17 cellular contexts compared by ENCODE assay signal in the genomic region with DNA sequence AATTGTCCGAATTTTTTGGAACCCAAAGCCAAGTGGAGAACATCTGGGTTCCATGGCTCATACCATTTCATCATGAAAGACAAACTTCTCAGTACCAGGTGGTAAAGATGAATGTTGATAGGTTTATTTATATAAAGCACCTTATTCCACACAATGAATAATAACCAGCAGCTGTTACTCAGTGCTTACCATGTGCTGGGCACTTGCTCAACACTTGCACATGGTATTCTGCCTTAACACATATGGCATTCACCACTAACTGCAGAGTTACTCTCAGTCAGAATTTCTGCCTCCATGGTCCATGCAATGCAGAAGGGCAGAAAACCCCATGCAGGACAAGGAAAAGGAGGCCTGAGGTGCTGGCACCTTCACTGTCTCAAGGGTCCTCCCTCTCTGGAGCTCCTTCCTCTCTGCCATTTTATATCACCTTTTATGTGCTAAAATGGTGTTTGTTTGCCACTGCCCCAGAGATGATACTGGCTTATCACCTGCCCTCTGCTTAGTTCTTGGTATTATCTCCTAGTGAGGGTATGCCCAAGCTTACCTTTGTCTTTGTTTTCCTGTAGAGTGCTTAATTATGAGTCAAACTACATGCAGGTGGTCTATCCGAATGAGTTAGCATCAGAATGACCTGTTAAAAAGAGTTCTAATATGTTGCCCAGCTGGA.
DNase-seq lines count a peak whose midpoint lies in the region; TF ChIP-seq lines count a peak whose summit lies in the region.
"Had no signal": no experiment of that assay in that cellular context is flagged by ENCODE, and none has a peak within 500 bp of the region (broad histone marks: within the 10 kb centered on the region; RNA-seq: fewer than 3 reads in every experiment).

No MANE protein-coding gene starts in this region.

- H3K4me2 ChIP-seq in mesendoderm (ENCODE audit: low read length) = no peak overlapping the region
- H3K4me2 ChIP-seq: BLaER1, hepatocyte had no signal

- H3K4ac ChIP-seq in mesendoderm (ENCODE audit: low read depth, low read length) = no peak overlapping the region

- no peaks in the 10 kb centered on the region for H3K79me2 ChIP-seq in mesendoderm (ENCODE audit: control insufficient read depth, insufficient read depth, low read length)

- H3K23ac ChIP-seq in mesendoderm (ENCODE audit: low read length) = no peak overlapping the region

- DNase-seq in ELR (ENCODE audit: low read depth) (peak; percentile 38), LHCN-M2 (ENCODE audit: low read depth) (peak; percentile 73), choroid plexus epithelial cell (ENCODE audit: low read depth) (peak; percentile 40), mesendoderm (peak; percentile 44), SK-N-DZ (ENCODE audit: low spot score) (no peak), anterior cingulate cortex (lab: John Stamatoyannopoulos, UW) (no peak), NCI-H2227 treated with DMSO at 0.1 percent for 48 hours (lab: John Stamatoyannopoulos, UW) (no peak), DMS79 treated with DMSO at 0.1 percent for 48 hours (lab: John Stamatoyannopoulos, UW) (no peak)
- DNase-seq: activated CD8-positive, alpha-beta memory T cell treated with anti-CD3 and anti-CD28 coated beads, Interleukin-2, amount 50 U/mL, for 48 hours; activated naive CD8-positive, alpha-beta T cell treated with anti-CD3 and anti-CD28 coated beads, Interleukin-2, amount 10 ng/mL, durations not matched to agents 7 days and 5 days; cerebellar nuclear complex; DND-41; Kasumi-1; stimulated activated CD4-positive, alpha-beta T cell treated with anti-CD3 and anti-CD28 coated beads, Interleukin-4, amount 100 ng/mL, for 24 hours; transverse colon had no signal

- H3K4me1 ChIP-seq in mesendoderm (ENCODE audit: control insufficient read depth, low read depth, low read length) = peaks cover 2% of the 10 kb centered on the region
- H3K4me1 ChIP-seq: BLaER1, transverse colon had no signal

- H3K27me3 ChIP-seq in mesendoderm (ENCODE audit: insufficient read depth, low read length, poor library complexity) = no peaks in the 10 kb centered on the region
- H3K27me3 ChIP-seq: BLaER1, hepatocyte, transverse colon had no signal

- no peak overlapping the region for H3K9ac ChIP-seq in mesendoderm (ENCODE audit: low read length)
- H3K9ac ChIP-seq: BLaER1 had no signal

- TF ChIP-seq CTCF in choroid plexus epithelial cell (conservative IDR thresholded peaks at IDR 0.05; ENCODE audit: low read depth, low read length) = no peak

- no peaks in the 10 kb centered on the region for H3K79me1 ChIP-seq in mesendoderm (ENCODE audit: low read length)

- no peak overlapping the region for H2BK120ac ChIP-seq in mesendoderm (ENCODE audit: low read depth, low read length)

- H3K36me3 ChIP-seq in mesendoderm (ENCODE audit: control insufficient read depth, insufficient read depth, low read length) = no peaks in the 10 kb centered on the region
- H3K36me3 ChIP-seq: transverse colon had no signal

- H3K18ac ChIP-seq in mesendoderm (ENCODE audit: low read length) = no peak overlapping the region

- no peak overlapping the region for H3K27ac ChIP-seq in mesendoderm (ENCODE audit: low read depth, low read length)
- H3K27ac ChIP-seq: BLaER1, hepatocyte, transverse colon had no signal

- H3K4me3 ChIP-seq in choroid plexus epithelial cell (ENCODE audit: low read depth, low read length) (no peak overlapping the region), mesendoderm (ENCODE audit: low read length) (no peak overlapping the region)
- H3K4me3 ChIP-seq: BLaER1, hepatocyte, transverse colon had no signal

- H2BK15ac ChIP-seq in mesendoderm (replicated peaks; ENCODE audit: low read depth) = no peak overlapping the region

- no peak overlapping the region for H3K56ac ChIP-seq in mesendoderm (ENCODE audit: low read length)

- H2AK5ac ChIP-seq in mesendoderm (ENCODE audit: low read length) = no peak overlapping the region

- no peak overlapping the region for H4K8ac ChIP-seq in mesendoderm (ENCODE audit: low read depth, low read length)

- WGBS in mesendoderm (ENCODE audit: extremely low coverage, insufficient coverage, low lambda C conversion rate) = no CpG with 5 or more reads among the region's 2 CpGs

- H4K5ac ChIP-seq in mesendoderm (ENCODE audit: low read length) = no peak overlapping the region

- H2BK5ac ChIP-seq in mesendoderm (ENCODE audit: low read length) = no peak overlapping the region

Comparison
In these comparisons a context has a peak if more than half of its experiments do, and no peak if none do; other contexts are left out.
1. DNase-seq: peak in ELR (single experiment), LHCN-M2 (single experiment), choroid plexus epithelial cell (single experiment) and mesendoderm (single experiment); none in SK-N-DZ (single experiment), anterior cingulate cortex (0 of 58), NCI-H2227 treated with DMSO at 0.1 percent for 48 hours (single experiment) and DMS79 treated with DMSO at 0.1 percent for 48 hours (single experiment).